Comparison of ENCODE assay signal across 8 cellular contexts in the genomic region with DNA sequence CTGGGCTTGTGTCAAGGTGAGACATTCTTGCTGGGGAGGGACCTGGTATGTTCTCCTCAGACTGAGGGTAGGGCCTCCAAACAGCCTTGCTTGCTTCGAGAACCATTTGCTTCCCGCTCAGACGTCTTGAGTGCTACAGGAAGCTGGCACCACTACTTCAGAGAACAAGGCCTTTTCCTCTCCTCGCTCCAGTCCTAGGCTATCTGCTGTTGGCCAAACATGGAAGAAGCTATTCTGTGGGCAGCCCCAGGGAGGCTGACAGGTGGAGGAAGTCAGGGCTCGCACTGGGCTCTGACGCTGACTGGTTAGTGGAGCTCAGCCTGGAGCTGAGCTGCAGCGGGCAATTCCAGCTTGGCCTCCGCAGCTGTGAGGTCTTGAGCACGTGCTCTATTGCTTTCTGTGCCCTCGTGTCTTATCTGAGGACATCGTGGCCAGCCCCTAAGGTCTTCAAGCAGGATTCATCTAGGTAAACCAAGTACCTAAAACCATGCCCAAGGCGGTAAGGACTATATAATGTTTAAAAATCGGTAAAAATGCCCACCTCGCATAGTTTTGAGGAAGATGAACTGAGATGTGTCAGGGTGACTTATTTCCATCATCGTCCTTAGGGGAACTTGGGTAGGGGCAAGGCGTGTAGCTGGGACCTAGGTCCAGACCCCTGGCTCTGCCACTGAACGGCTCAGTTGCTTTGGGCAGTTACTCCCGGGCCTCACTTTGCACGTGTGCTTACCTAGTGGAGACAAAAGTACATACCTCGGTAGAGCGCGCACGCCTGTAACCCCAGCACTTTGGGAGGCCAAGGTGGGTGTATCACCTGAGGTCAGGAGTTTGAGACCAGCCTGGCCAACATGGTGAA. TPM values are rescaled to one million over a fixed set of nuclear protein-coding genes. Genes with fewer than 3 reads are reported as not detected.
DNase-seq lines count a peak whose midpoint lies in the region; ATAC-seq, FAIRE-seq and TF ChIP-seq lines count a peak whose summit lies in the region.

No MANE protein-coding gene starts in this region.

- H3K79me2 ChIP-seq in SK-N-SH (ENCODE audit: insufficient read depth) = peaks cover 59% of the 10 kb centered on the region

- peak overlapping the region; percentile 100; the same call in 1 of the 2 replicates for H3K4me2 ChIP-seq in SK-N-SH

- FAIRE-seq in GM19239 (lab: Jason Lieb, UNC) = no peak

- no peaks in the 10 kb centered on the region for H3K27me3 Mint-ChIP-seq in stimulated activated naive CD8-positive, alpha-beta T cell treated with anti-CD3 and anti-CD28 coated beads, Interleukin-15, amount 100 ng/mL, for 72 hours
- no peaks in the 10 kb centered on the region for H3K27me3 Mint-ChIP-seq in stimulated activated memory B cell treated with anti-CD40 and anti-IgM and Interleukin-4, amounts not matched to agents 10 μg/mL and 1 μg/mL and 100 μg/mL, for 72 hours

- peak; percentile 6 for TF ChIP-seq POLR2A in esophagus muscularis mucosa (IDR thresholded peaks at IDR 0.05; ENCODE audit: low read depth)

- peaks cover 36 to 56% of the 10 kb centered on the region in 2 experiments for H3K36me3 ChIP-seq in SK-N-SH (replicated peaks in 1 of 2; ENCODE audit: control insufficient read depth in 1 of 2, insufficient read depth in 2 of 2, low read length in 1 of 2)
- peaks cover 23 to 61% (median 52%) of the 10 kb centered on the region in 4 donors for H3K36me3 ChIP-seq in esophagus muscularis mucosa

- H3F3A ChIP-seq in SK-N-SH (replicated peaks; ENCODE audit: insufficient read depth) = peaks cover 74% of the 10 kb centered on the region

- H3K4me3 ChIP-seq in SK-N-SH (ENCODE audit: low read depth in 2 of 2, low read length in 1 of 2) (no peak overlapping the region), esophagus muscularis mucosa (no peak overlapping the region)

- POLR2A ChIA-PET in SK-N-SH (lab: Yijun Ruan, JAX) = interaction anchor here (0.6 to 5.4 kb wide), 11 partner anchors 9 to 75 kb away, joined by 3 to 73 read pairs (median 5); a partner anchor contains a TSS

- peak overlapping the region in 1 of 2 donors; percentile 68 for H3K27ac Mint-ChIP-seq in stimulated activated naive CD8-positive, alpha-beta T cell treated with anti-CD3 and anti-CD28 coated beads, Interleukin-15, amount 100 ng/mL, for 72 hours
- H3K27ac Mint-ChIP-seq in stimulated activated memory B cell treated with anti-CD40 and anti-IgM and Interleukin-4, amounts not matched to agents 10 μg/mL and 1 μg/mL and 100 μg/mL, for 72 hours = peak overlapping the region; percentile 98

- peak; percentile 61 for DNase-seq in stimulated activated naive CD8-positive, alpha-beta T cell treated with anti-CD3 and anti-CD28 coated beads, Interleukin-15, Interleukin-2, amounts not matched to agents 100 U/mL and 50 U/mL, for 24 hours
- DNase-seq in stimulated activated naive CD8-positive, alpha-beta T cell treated with anti-CD3 and anti-CD28 coated beads, Interleukin-15, amount 100 ng/mL, for 72 hours = no peak
- DNase-seq in SK-N-SH = peak; percentile 40
- no peak for DNase-seq in esophagus muscularis mucosa (ENCODE audit: extremely low spot score)
- DNase-seq in NCI-H446 (lab: John Stamatoyannopoulos, UW) = no peak
- no peak for DNase-seq in GM19239 (ENCODE audit: insufficient read length, low spot score)
- no peak for DNase-seq in hippocampal formation (lab: John Stamatoyannopoulos, UW)

- H3K9me3 Mint-ChIP-seq in stimulated activated naive CD8-positive, alpha-beta T cell treated with anti-CD3 and anti-CD28 coated beads, Interleukin-15, amount 100 ng/mL, for 72 hours = no peaks in the 10 kb centered on the region
- H3K9me3 Mint-ChIP-seq in stimulated activated memory B cell treated with anti-CD40 and anti-IgM and Interleukin-4, amounts not matched to agents 10 μg/mL and 1 μg/mL and 100 μg/mL, for 72 hours = no peaks in the 10 kb centered on the region

- H3K27me3 ChIP-seq in SK-N-SH (ENCODE audit: insufficient read depth) (no peaks in the 10 kb centered on the region), esophagus muscularis mucosa (no peaks in the 10 kb centered on the region)

- no peak overlapping the region for H2AFZ ChIP-seq in SK-N-SH (ENCODE audit: low read depth)

- peaks cover 64% of the 10 kb centered on the region for H3K4me1 Mint-ChIP-seq in stimulated activated naive CD8-positive, alpha-beta T cell treated with anti-CD3 and anti-CD28 coated beads, Interleukin-15, amount 100 ng/mL, for 72 hours
- H3K4me1 Mint-ChIP-seq in stimulated activated memory B cell treated with anti-CD40 and anti-IgM and Interleukin-4, amounts not matched to agents 10 μg/mL and 1 μg/mL and 100 μg/mL, for 72 hours = peaks cover 64% of the 10 kb centered on the region

- peaks cover 55% of the 10 kb centered on the region for H4K20me1 ChIP-seq in SK-N-SH (ENCODE audit: insufficient read depth)

- no peak overlapping the region for H3K4me3 Mint-ChIP-seq in stimulated activated naive CD8-positive, alpha-beta T cell treated with anti-CD3 and anti-CD28 coated beads, Interleukin-15, amount 100 ng/mL, for 72 hours
- H3K4me3 Mint-ChIP-seq in stimulated activated memory B cell treated with anti-CD40 and anti-IgM and Interleukin-4, amounts not matched to agents 10 μg/mL and 1 μg/mL and 100 μg/mL, for 72 hours = no peak overlapping the region

- no peak for TF ChIP-seq RAD21 in SK-N-SH (IDR thresholded peaks at IDR 0.05; ENCODE audit: low read length)

- H3K9me2 ChIP-seq in SK-N-SH = no peaks in the 10 kb centered on the region

- intact Hi-C loops in esophagus muscularis mucosa (cut with DNase I) = loop anchor here (5.0 kb wide), 1 partner anchor 116 kb away; no protein-coding TSS in a partner anchor

- 69% methylated on average over 18 of the region's 23 CpGs for WGBS in SK-N-SH (ENCODE audit: low lambda C conversion rate)
- WGBS in esophagus muscularis mucosa = 66% methylated on average over 15 of the region's 23 CpGs

- TF ChIP-seq EP300 in SK-N-SH (IDR thresholded peaks at IDR 0.05; ENCODE audit: borderline replicate concordance in 1 of 2, low read depth in 1 of 2, low read length in 1 of 2) (no peak), esophagus muscularis mucosa (IDR thresholded peaks at IDR 0.05) (no peak)

- CTCF ChIA-PET in SK-N-SH (lab: Yijun Ruan, JAX) = interaction anchor here (0.6 to 9.4 kb wide), 24 partner anchors 10 to 550 kb away, joined by 3 to 228 read pairs (median 5); a partner anchor contains a TSS

- 0 out of 2 replicates have a peak overlapping the region, but pooled peaks have one; percentile 99 for H3K9ac ChIP-seq in SK-N-SH

- TF ChIP-seq CTCF in SK-N-SH (IDR thresholded peaks at IDR 0.05) = no peak
- TF ChIP-seq CTCF in esophagus muscularis mucosa (IDR thresholded peaks at IDR 0.05) = no peak

- peak; percentile 1 for ATAC-seq in stimulated activated naive CD8-positive, alpha-beta T cell treated with anti-CD3 and anti-CD28 coated beads, Interleukin-15, Interleukin-2, amounts not matched to agents 100 U/mL and 50 U/mL, for 24 hours
- ATAC-seq in stimulated activated naive CD8-positive, alpha-beta T cell treated with anti-CD3 and anti-CD28 coated beads, Interleukin-15, amount 100 ng/mL, for 72 hours = no peak
- no peak for ATAC-seq in stimulated activated memory B cell treated with anti-CD40 and anti-IgM and Interleukin-4, amounts not matched to agents 10 μg/mL and 1 μg/mL and 100 μg/mL, for 72 hours

- peaks cover 5 to 20% of the 10 kb centered on the region in 2 experiments; a peak in 3 of 4 replicates for H3K4me1 ChIP-seq in SK-N-SH (ENCODE audit: control insufficient read depth in 1 of 2, insufficient read depth in 2 of 2, low read depth in 1 of 2, low read length in 1 of 2)
- H3K4me1 ChIP-seq in esophagus muscularis mucosa = peaks cover 51 to 68% (median 62%) of the 10 kb centered on the region in 4 donors

- peak overlapping the region; percentile 55 to 96; a peak in 3 of 4 replicates for H3K27ac ChIP-seq in SK-N-SH (ENCODE audit: low read depth in 2 of 2, low read length in 1 of 2)
- H3K27ac ChIP-seq in esophagus muscularis mucosa (replicated peaks in 1 of 4) = peak overlapping the region; percentile 93 to 99 (median 94)

- H3K36me3 Mint-ChIP-seq in stimulated activated memory B cell treated with anti-CD40 and anti-IgM and Interleukin-4, amounts not matched to agents 10 μg/mL and 1 μg/mL and 100 μg/mL, for 72 hours = peaks cover 52% of the 10 kb centered on the region

- H3K9me3 ChIP-seq in SK-N-SH (no peaks in the 10 kb centered on the region), esophagus muscularis mucosa (no peaks in the 10 kb centered on the region)

TF ChIP-seq in SK-N-SH, 30 proteins besides CTCF, POLR2A, EP300 and RAD21 (continues in another document):
- no peak for TF ChIP-seq MXI1 (IDR thresholded peaks at IDR 0.05; ENCODE audit: low read depth, low read length)
- TF ChIP-seq, protein P1, sequence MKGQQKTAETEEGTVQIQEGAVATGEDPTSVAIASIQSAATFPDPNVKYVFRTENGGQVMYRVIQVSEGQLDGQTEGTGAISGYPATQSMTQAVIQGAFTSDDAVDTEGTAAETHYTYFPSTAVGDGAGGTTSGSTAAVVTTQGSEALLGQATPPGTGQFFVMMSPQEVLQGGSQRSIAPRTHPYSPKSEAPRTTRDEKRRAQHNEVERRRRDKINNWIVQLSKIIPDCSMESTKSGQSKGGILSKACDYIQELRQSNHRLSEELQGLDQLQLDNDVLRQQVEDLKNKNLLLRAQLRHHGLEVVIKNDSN (IDR thresholded peaks at IDR 0.05; ENCODE audit: borderline replicate concordance, low read depth) = no peak

RNA-seq across cellular contexts. Expression of a gene that starts 4.3 kb away (rescaled TPM):
- polyA plus RNA-seq in SK-N-SH (2012; rRNA removed) = 7,875 and 8,077 TPM in 2 replicates
- polyA plus RNA-seq in SK-N-SH (2012; cell fraction: cytosol; rRNA removed) = 5,050 and 6,344 TPM in 2 replicates
- polyA plus RNA-seq in SK-N-SH (2012; cell fraction: nucleus; rRNA removed) = 5,294 and 6,955 TPM in 2 replicates
- total RNA-seq in esophagus muscularis mucosa = 1,000 to 10,000 TPM; 2,279 to 3,578 (median 2,742) TPM

RNA-seq across cellular contexts. Expression of a gene that starts 17.2 kb away (rescaled TPM):
- polyA plus RNA-seq in SK-N-SH (2012; rRNA removed) = 50.1 and 50.6 TPM in 2 replicates
- 16.0 and 21.0 TPM in 2 replicates for polyA plus RNA-seq in SK-N-SH (2012; cell fraction: cytosol; rRNA removed)
- 274 and 306 TPM in 2 replicates for polyA plus RNA-seq in SK-N-SH (2012; cell fraction: nucleus; rRNA removed)
- 10 to 100 TPM; 12.1 to 26.2 (median 20.8) TPM for total RNA-seq in esophagus muscularis mucosa

RNA-seq across cellular contexts. Expression of a gene that starts 29.4 kb away (rescaled TPM):
- 64.5 and 76.2 TPM in 2 replicates for polyA plus RNA-seq in SK-N-SH (2012; rRNA removed)
- 45.2 and 46.3 TPM in 2 replicates for polyA plus RNA-seq in SK-N-SH (2012; cell fraction: cytosol; rRNA removed)
- 283 and 315 TPM in 2 replicates for polyA plus RNA-seq in SK-N-SH (2012; cell fraction: nucleus; rRNA removed)
- 10 to 100 TPM; 17.9 to 32.3 (median 19.5) TPM for total RNA-seq in esophagus muscularis mucosa

RNA-seq across cellular contexts. Expression of a gene that starts 44.7 kb away (rescaled TPM):
- 39.8 and 46.9 TPM in 2 replicates for polyA plus RNA-seq in SK-N-SH (2012; rRNA removed)
- polyA plus RNA-seq in SK-N-SH (2012; cell fraction: cytosol; rRNA removed) = 27.2 and 35.7 TPM in 2 replicates
- polyA plus RNA-seq in SK-N-SH (2012; cell fraction: nucleus; rRNA removed) = 46.2 and 57.3 TPM in 2 replicates
- 10 to 100 TPM; 13.9 to 26.1 (median 24.7) TPM for total RNA-seq in esophagus muscularis mucosa

RNA-seq across cellular contexts. Expression of a gene that starts 45.6 kb away (rescaled TPM):
- 189 and 195 TPM in 2 replicates for polyA plus RNA-seq in SK-N-SH (2012; rRNA removed)
- 238 and 299 TPM in 2 replicates for polyA plus RNA-seq in SK-N-SH (2012; cell fraction: cytosol; rRNA removed)
- polyA plus RNA-seq in SK-N-SH (2012; cell fraction: nucleus; rRNA removed) = 53.6 and 63.7 TPM in 2 replicates
- total RNA-seq in esophagus muscularis mucosa = 100 to 1,000 TPM in 1 of 4 donors, 10 to 100 TPM in 3; 62.3 to 105 (median 81.3) TPM

Comparison
In these comparisons a context has a peak if more than half of its experiments do, and no peak if none do; other contexts are left out.
1. DNase-seq: peak in stimulated activated naive CD8-positive, alpha-beta T cell treated with anti-CD3 and anti-CD28 coated beads, Interleukin-15, Interleukin-2, amounts not matched to agents 100 U/mL and 50 U/mL, for 24 hours (single experiment) and SK-N-SH (single experiment); none in stimulated activated naive CD8-positive, alpha-beta T cell treated with anti-CD3 and anti-CD28 coated beads, Interleukin-15, amount 100 ng/mL, for 72 hours (0 of 2), esophagus muscularis mucosa (single experiment), NCI-H446 (0 of 2), GM19239 (single experiment) and hippocampal formation (0 of 2).